ENCODE assay signal across 1 cellular context in genomic region chr12:52122904-52123303, GRCh38.
A peak's percentile ranks its signal among the peaks of the same experiment; 100 is the strongest.
TF ChIP-seq lines count a peak whose summit lies in the region.

No MANE protein-coding gene starts in this region.

TF ChIP-seq in HepG2, 621 proteins besides CTCF, POLR2A, EP300 and RAD21:
- TF ChIP-seq MLX (CRISPR knock-in tag; IDR thresholded peaks at IDR 0.05) (0 out of 2 replicates have a peak, but pooled peaks have one; percentile 33), GZF1 (CRISPR knock-in tag; IDR thresholded peaks at IDR 0.05) (peak; percentile 70; the same call in 1 of the 2 replicates), ZNF607 (CRISPR knock-in tag; IDR thresholded peaks at IDR 0.05; ENCODE audit: borderline replicate concordance) (no peak), ZNF691 (CRISPR knock-in tag; IDR thresholded peaks at IDR 0.05; ENCODE audit: borderline replicate concordance, low read depth) (no peak), NONO (IDR thresholded peaks at IDR 0.05) (no peak), NONO (CRISPR knock-in tag; conservative IDR thresholded peaks at IDR 0.05) (0 out of 2 replicates have a peak, but pooled peaks have one; percentile 20), TP53 (CRISPR knock-in tag; conservative IDR thresholded peaks at IDR 0.05) (no peak), ZNF646 (CRISPR knock-in tag; IDR thresholded peaks at IDR 0.05) (no peak), ATRX (CRISPR knock-in tag; IDR thresholded peaks at IDR 0.05; ENCODE audit: borderline replicate concordance) (no peak), ZNF710 (CRISPR knock-in tag; IDR thresholded peaks at IDR 0.05; ENCODE audit: borderline replicate concordance) (no peak), LCORL (IDR thresholded peaks at IDR 0.05) (no peak), LCORL (CRISPR knock-in tag; IDR thresholded peaks at IDR 0.05) (0 out of 2 replicates have a peak, but pooled peaks have one; percentile 11), ZNF383 (CRISPR knock-in tag; IDR thresholded peaks at IDR 0.05; ENCODE audit: borderline replicate concordance) (no peak), ZFP36 (IDR thresholded peaks at IDR 0.05; ENCODE audit: borderline replicate concordance, low read depth, low read length, partially characterized antibody) (no peak), HNRNPUL1 (IDR thresholded peaks at IDR 0.05; ENCODE audit: low read depth, low read length) (no peak)
- TF ChIP-seq, protein P1, sequence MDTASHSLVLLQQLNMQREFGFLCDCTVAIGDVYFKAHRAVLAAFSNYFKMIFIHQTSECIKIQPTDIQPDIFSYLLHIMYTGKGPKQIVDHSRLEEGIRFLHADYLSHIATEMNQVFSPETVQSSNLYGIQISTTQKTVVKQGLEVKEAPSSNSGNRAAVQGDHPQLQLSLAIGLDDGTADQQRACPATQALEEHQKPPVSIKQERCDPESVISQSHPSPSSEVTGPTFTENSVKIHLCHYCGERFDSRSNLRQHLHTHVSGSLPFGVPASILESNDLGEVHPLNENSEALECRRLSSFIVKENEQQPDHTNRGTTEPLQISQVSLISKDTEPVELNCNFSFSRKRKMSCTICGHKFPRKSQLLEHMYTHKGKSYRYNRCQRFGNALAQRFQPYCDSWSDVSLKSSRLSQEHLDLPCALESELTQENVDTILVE (CRISPR knock-in tag; IDR thresholded peaks at IDR 0.05), result no peak
- TF ChIP-seq, protein P2, sequence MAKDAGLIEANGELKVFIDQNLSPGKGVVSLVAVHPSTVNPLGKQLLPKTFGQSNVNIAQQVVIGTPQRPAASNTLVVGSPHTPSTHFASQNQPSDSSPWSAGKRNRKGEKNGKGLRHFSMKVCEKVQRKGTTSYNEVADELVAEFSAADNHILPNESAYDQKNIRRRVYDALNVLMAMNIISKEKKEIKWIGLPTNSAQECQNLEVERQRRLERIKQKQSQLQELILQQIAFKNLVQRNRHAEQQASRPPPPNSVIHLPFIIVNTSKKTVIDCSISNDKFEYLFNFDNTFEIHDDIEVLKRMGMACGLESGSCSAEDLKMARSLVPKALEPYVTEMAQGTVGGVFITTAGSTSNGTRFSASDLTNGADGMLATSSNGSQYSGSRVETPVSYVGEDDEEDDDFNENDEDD (CRISPR knock-in tag; IDR thresholded peaks at IDR 0.05; ENCODE audit: borderline replicate concordance), result no peak
- TF ChIP-seq, protein P3, sequence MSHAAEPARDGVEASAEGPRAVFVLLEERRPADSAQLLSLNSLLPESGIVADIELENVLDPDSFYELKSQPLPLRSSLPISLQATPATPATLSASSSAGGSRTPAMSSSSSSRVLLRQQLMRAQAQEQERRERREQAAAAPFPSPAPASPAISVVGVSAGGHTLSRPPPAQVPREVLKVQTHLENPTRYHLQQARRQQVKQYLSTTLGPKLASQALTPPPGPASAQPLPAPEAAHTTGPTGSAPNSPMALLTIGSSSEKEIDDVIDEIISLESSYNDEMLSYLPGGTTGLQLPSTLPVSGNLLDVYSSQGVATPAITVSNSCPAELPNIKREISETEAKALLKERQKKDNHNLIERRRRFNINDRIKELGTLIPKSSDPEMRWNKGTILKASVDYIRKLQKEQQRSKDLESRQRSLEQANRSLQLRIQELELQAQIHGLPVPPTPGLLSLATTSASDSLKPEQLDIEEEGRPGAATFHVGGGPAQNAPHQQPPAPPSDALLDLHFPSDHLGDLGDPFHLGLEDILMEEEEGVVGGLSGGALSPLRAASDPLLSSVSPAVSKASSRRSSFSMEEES (CRISPR knock-in tag; IDR thresholded peaks at IDR 0.05), result peak; percentile 48; the same call in 1 of the 2 replicates
TF ChIP-seq in HepG2: peak in this region for 5.
